ENCODE assay signal across 17 cellular contexts in genomic region chr3:18572809-18573208, GRCh38.
"Had no signal": no experiment of that assay in that cellular context is flagged by ENCODE, and none has a peak within 500 bp of the region (broad histone marks: within the 10 kb centered on the region; RNA-seq: fewer than 3 reads in every experiment).

No MANE protein-coding gene starts in this region.

- DNase-seq: activated effector memory CD4-positive, alpha-beta T cell treated with Interleukin-2 at 50 U/mL for 16 hours; cerebellar nuclear complex; cortex of kidney; gastrocnemius medialis; head of caudate nucleus; kidney; mammary epithelial cell; nephron progenitor cell; nucleus accumbens; posterior cingulate gyrus; sigmoid colon; stimulated activated CD4-positive, alpha-beta T cell treated with anti-CD3 and anti-CD28 coated beads, Interleukin-4, amount 100 ng/mL, for 4 hours; stimulated activated naive B cell treated with anti-CD40 and anti-IgM and Interleukin-4, amounts not matched to agents 10 μg/mL and 1 μg/mL and 100 μg/mL, for 72 hours; T-helper 9 cell; upper lobe of left lung had no signal

- H3K4me1 ChIP-seq: gastrocnemius medialis, sigmoid colon, upper lobe of left lung had no signal

- H3K4me3 ChIP-seq: gastrocnemius medialis, sigmoid colon, thoracic aorta, upper lobe of left lung had no signal

- H3K9me3 ChIP-seq: gastrocnemius medialis, sigmoid colon, thoracic aorta, upper lobe of left lung had no signal

- H3K27me3 ChIP-seq: gastrocnemius medialis, sigmoid colon, upper lobe of left lung had no signal

- H3K36me3 ChIP-seq: gastrocnemius medialis, sigmoid colon, thoracic aorta, upper lobe of left lung had no signal

- ATAC-seq: gastrocnemius medialis; left lobe of liver; stimulated activated naive B cell treated with anti-CD40 and anti-IgM and Interleukin-4, amounts not matched to agents 10 μg/mL and 1 μg/mL and 100 μg/mL, for 72 hours had no signal

- H3K27ac ChIP-seq: gastrocnemius medialis, sigmoid colon, thoracic aorta, upper lobe of left lung had no signal
